ENCODE assay signal across 20 cellular contexts in the genomic region with DNA sequence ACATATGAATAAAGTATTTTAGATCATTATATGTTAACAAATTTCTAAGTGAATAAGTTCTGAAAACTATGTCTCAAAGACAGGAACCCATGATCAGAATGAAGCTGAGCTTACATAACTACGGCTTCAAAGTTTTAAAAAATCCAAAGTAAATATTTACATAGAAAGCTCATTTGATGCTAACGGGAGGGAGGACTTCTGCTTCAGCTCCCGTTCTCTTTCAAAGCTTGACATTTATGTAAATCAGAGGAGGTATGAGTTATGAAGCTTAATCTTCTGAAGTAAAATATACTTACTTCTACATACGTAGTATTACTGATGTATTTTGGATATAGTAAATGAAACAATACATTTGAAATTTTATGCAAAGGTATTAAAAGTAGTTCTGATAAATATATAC.
DNase-seq lines count a peak whose midpoint lies in the region; ATAC-seq, FAIRE-seq and TF ChIP-seq lines count a peak whose summit lies in the region.
"Had no signal": no experiment of that assay in that cellular context is flagged by ENCODE, and none has a peak within 500 bp of the region (broad histone marks: within the 10 kb centered on the region; RNA-seq: fewer than 3 reads in every experiment).

No MANE protein-coding gene starts in this region.

- no peak overlapping the region for H3K9ac ChIP-seq in HepG2 (ENCODE audit: insufficient read depth, low read depth, low read length)
- H3K9ac ChIP-seq: BLaER1 had no signal

- no peak overlapping the region for H3K4me3 ChIP-seq in ACC112 (ENCODE audit: low read depth, low read length)
- no peak overlapping the region for H3K4me3 ChIP-seq in gastroesophageal sphincter
- no peak overlapping the region for H3K4me3 ChIP-seq in HepG2 (replicated peaks in 1 of 3; ENCODE audit: insufficient read depth in 1 of 3, low read depth in 2 of 3, low read length in 3 of 3)
- no peak overlapping the region for H3K4me3 ChIP-seq in sigmoid colon
- H3K4me3 ChIP-seq in breast epithelium: no peak overlapping the region
- H3K4me3 ChIP-seq: A549, BLaER1, GM23338 had no signal

- H3K4me2 ChIP-seq in HepG2 (ENCODE audit: low read depth, low read length): no peak overlapping the region
- H3K4me2 ChIP-seq: A549, BLaER1, GM23338 had no signal

- BruUV-seq in HepG2 (replicated peaks; lab: Mats Ljungman, UMichigan): no TSS peak

- TF ChIP-seq EP300 in gastroesophageal sphincter (IDR thresholded peaks at IDR 0.05) (no peak), HepG2 (IDR thresholded peaks at IDR 0.05; ENCODE audit: low read depth in 2 of 2, low read length in 2 of 2) (no peak), HepG2 (CRISPR knock-in tag; IDR thresholded peaks at IDR 0.05; ENCODE audit: borderline replicate concordance) (no peak), sigmoid colon (IDR thresholded peaks at IDR 0.05) (peak in 1 of 4 donors; percentile 48)

- intact Hi-C loops in HepG2 (cut with micrococcal nuclease; ENCODE audit: unreplicated experiment): no loop called here
- intact Hi-C loops in sigmoid colon (cut with DNase I): no loop called here
- intact Hi-C loops in breast epithelium (cut with DNase I; ENCODE audit: low total_unique reads): no loop called here

- peak; percentile 8 for FAIRE-seq in HepG2 (lab: Jason Lieb, UNC)
- FAIRE-seq: A549, GM12892, GM18507, H54 had no signal

- H3K27me3 ChIP-seq in ACC112 (ENCODE audit: insufficient read depth, low read length) (no peaks in the 10 kb centered on the region), gastroesophageal sphincter (no peaks in the 10 kb centered on the region), HepG2 (ENCODE audit: control insufficient read depth in 1 of 2, insufficient read depth in 2 of 2, low read length in 2 of 2) (no peaks in the 10 kb centered on the region), sigmoid colon (no peaks in the 10 kb centered on the region), breast epithelium (no peaks in the 10 kb centered on the region), foreskin keratinocyte (no peaks in the 10 kb centered on the region)
- H3K27me3 ChIP-seq: BLaER1 had no signal

- TF ChIP-seq POLR2A in gastroesophageal sphincter (IDR thresholded peaks at IDR 0.05): no peak
- TF ChIP-seq POLR2A in HepG2 (IDR thresholded peaks at IDR 0.05; ENCODE audit: insufficient read depth in 1 of 2, low read depth in 2 of 2, low read length in 2 of 2): no peak
- TF ChIP-seq POLR2A in sigmoid colon (IDR thresholded peaks at IDR 0.05): no peak
- no peak for TF ChIP-seq POLR2A in breast epithelium (IDR thresholded peaks at IDR 0.05)

- TF ChIP-seq RAD21 in HepG2 (CRISPR knock-in tag; IDR thresholded peaks at IDR 0.05): no peak

- H3K36me3 ChIP-seq in ACC112 (ENCODE audit: insufficient read depth, low read length) (no peaks in the 10 kb centered on the region), gastroesophageal sphincter (peaks cover 0 to 27% of the 10 kb centered on the region in 2 donors), HepG2 (replicated peaks in 1 of 2; ENCODE audit: control insufficient read depth in 1 of 2, insufficient read depth in 2 of 2, low read length in 2 of 2) (peaks cover 5 to 32% of the 10 kb centered on the region in 2 experiments), sigmoid colon (peaks cover 3 to 67% (median 21%) of the 10 kb centered on the region in 4 donors), breast epithelium (no peaks in the 10 kb centered on the region)
- H3K36me3 ChIP-seq: BLaER1 had no signal

- no peak for TF ChIP-seq CTCF in gastroesophageal sphincter (IDR thresholded peaks at IDR 0.05)
- TF ChIP-seq CTCF in HepG2 (CRISPR knock-in tag; IDR thresholded peaks at IDR 0.05): no peak
- no peak for TF ChIP-seq CTCF in sigmoid colon (IDR thresholded peaks at IDR 0.05)
- TF ChIP-seq CTCF in breast epithelium (IDR thresholded peaks at IDR 0.05): no peak
- no peak for TF ChIP-seq CTCF in foreskin keratinocyte (conservative IDR thresholded peaks at IDR 0.05)

- H3K27ac ChIP-seq in ACC112 (ENCODE audit: low read depth, low read length): no peak overlapping the region
- peak overlapping the region in 3 of 4 donors; percentile 19 to 57 (median 56) for H3K27ac ChIP-seq in gastroesophageal sphincter
- no peak overlapping the region for H3K27ac ChIP-seq in HepG2 (ENCODE audit: extremely low read length, insufficient read depth, low read length)
- H3K27ac ChIP-seq in sigmoid colon: peak overlapping the region in 3 of 4 donors; percentile 73 to 77 (median 75)
- H3K27ac ChIP-seq in breast epithelium: no peak overlapping the region
- H3K27ac ChIP-seq in foreskin keratinocyte: no peak overlapping the region
- H3K27ac ChIP-seq: 22Rv1, A549, BLaER1 had no signal

- POLR2A ChIA-PET in HepG2 (lab: Yijun Ruan, JAX): no interaction called here

- in situ Hi-C loops in HepG2 (cut with HindIII; ENCODE audit: extremely low pct_ligation_motif_present, low pct_unique_long_range_greater_than_20kb): no loop called here

- H2AFZ ChIP-seq in ACC112 (ENCODE audit: low read length, unreplicated experiment) (peak overlapping the region; percentile 54), HepG2 (ENCODE audit: low read length) (no peak overlapping the region)
- H2AFZ ChIP-seq: GM23338 had no signal

- CTCF ChIA-PET in HepG2 (lab: Yijun Ruan, JAX; ENCODE audit: low intra/inter-chr PET ratio, low total read pairs): no interaction called here

- no peak for ATAC-seq in gastroesophageal sphincter
- no peak for ATAC-seq in HepG2
- ATAC-seq in HG03432 (IDR thresholded peaks at IDR 0.05; ENCODE audit: unreplicated experiment): no peak
- ATAC-seq in foreskin keratinocyte: no peak
- ATAC-seq: A549, GM23338 had no signal

- H3K4me1 ChIP-seq in ACC112 (ENCODE audit: control insufficient read depth, insufficient read depth, low read length, unreplicated experiment) (peaks cover 3% of the 10 kb centered on the region), gastroesophageal sphincter (peaks cover 3 to 18% (median 5%) of the 10 kb centered on the region in 3 donors), HepG2 (ENCODE audit: insufficient read depth, low read length) (no peaks in the 10 kb centered on the region), sigmoid colon (peaks cover 0 to 27% (median 20%) of the 10 kb centered on the region in 4 donors), breast epithelium (no peaks in the 10 kb centered on the region), foreskin keratinocyte (no peaks in the 10 kb centered on the region)
- H3K4me1 ChIP-seq: A549 had no signal

- H3K79me2 ChIP-seq in ACC112 (ENCODE audit: control insufficient read depth, insufficient read depth, low read length, unreplicated experiment) (no peaks in the 10 kb centered on the region), HepG2 (ENCODE audit: insufficient read depth, low read length) (no peaks in the 10 kb centered on the region)

- H4K20me1 ChIP-seq in HepG2 (ENCODE audit: insufficient read depth, low read length): no peaks in the 10 kb centered on the region
- H4K20me1 ChIP-seq: BLaER1 had no signal

- WGBS in gastroesophageal sphincter (ENCODE audit: low coverage in 1 of 2), 2 donors: 21 to 50% methylated on average over 4 of the region's 4 CpGs
- 57% methylated on average over 4 of the region's 4 CpGs for WGBS in HepG2 (ENCODE audit: low lambda C conversion rate)
- 28 to 54% methylated on average over 4 of the region's 4 CpGs for WGBS in sigmoid colon, 2 donors

- DNase-seq in HepG2 (ENCODE audit: low spot score) (no peak), sigmoid colon (no peak), T-helper 1 cell (no peak), breast epithelium (ENCODE audit: low spot score in 2 of 2) (no peak), foreskin keratinocyte (no peak)
- DNase-seq: CD4-positive, alpha-beta memory T cell; DMS153; DMS79; GDM1; HCEC 1CT had no signal

- H3K9me3 ChIP-seq in gastroesophageal sphincter (no peaks in the 10 kb centered on the region), HepG2 (ENCODE audit: low read length) (no peaks in the 10 kb centered on the region), sigmoid colon (no peaks in the 10 kb centered on the region), breast epithelium (no peaks in the 10 kb centered on the region)
- H3K9me3 ChIP-seq: A549, BLaER1 had no signal

TF ChIP-seq in HepG2, 621 proteins besides CTCF, POLR2A, EP300 and RAD21:
- TF ChIP-seq FOXA3 (CRISPR knock-in tag; IDR thresholded peaks at IDR 0.05) (0 out of 2 replicates have a peak, but pooled peaks have one; percentile 15), DPF2 (CRISPR knock-in tag; IDR thresholded peaks at IDR 0.05; ENCODE audit: borderline replicate concordance, low read depth) (no peak)

Comparison
In these comparisons a context has a peak if more than half of its experiments do, and no peak if none do; other contexts are left out.
1. H3K27ac ChIP-seq: peak in gastroesophageal sphincter (3 of 4) and sigmoid colon (3 of 4); none in ACC112 (single experiment), HepG2 (single experiment), breast epithelium (0 of 2) and foreskin keratinocyte (single experiment).